Comparison of ENCODE assay signal across 8 cellular contexts in genomic region chr6:138161118-138161433, GRCh38. TPM values are rescaled to one million over a fixed set of nuclear protein-coding genes. Genes with fewer than 3 reads are reported as not detected.
A peak's percentile ranks its signal among the peaks of the same experiment; 100 is the strongest.
DNase-seq lines count a peak whose midpoint lies in the region; ATAC-seq and TF ChIP-seq lines count a peak whose summit lies in the region.

No MANE protein-coding gene starts in this region.

- H3K9me3 Mint-ChIP-seq in activated T-cell treated with anti-CD3 and anti-CD28 coated beads, Interleukin-2, amount 50 U/mL, for 24 hours = no peaks in the 10 kb centered on the region

- no peak overlapping the region for H3K27ac Mint-ChIP-seq in activated T-cell treated with anti-CD3 and anti-CD28 coated beads, Interleukin-2, amount 50 U/mL, for 24 hours

- H3K4me1 ChIP-seq in lower lobe of right lung (peaks cover 18% of the 10 kb centered on the region), tibial artery (peaks cover 0 to 16% (median 9%) of the 10 kb centered on the region in 4 donors)

- intact Hi-C loops in lower lobe of right lung (cut with DNase I) = no loop called here
- intact Hi-C loops in tibial artery (cut with DNase I; ENCODE audit: low total_unique reads) = no loop called here

- peak in 1 of 2 donors; percentile 5 for ATAC-seq in lower lobe of right lung

- peak overlapping the region; percentile 85 for H3K27ac ChIP-seq in lower lobe of right lung
- no peak overlapping the region for H3K27ac ChIP-seq in tibial artery

- no peaks in the 10 kb centered on the region for H3K9me3 ChIP-seq in lower lobe of right lung
- no peaks in the 10 kb centered on the region for H3K9me3 ChIP-seq in tibial artery

- in situ Hi-C loops in astrocyte of the spinal cord (cut with HindIII; ENCODE audit: low sequenced_read_pairs) = no loop called here

- H3K36me3 ChIP-seq in lower lobe of right lung = no peaks in the 10 kb centered on the region
- H3K36me3 ChIP-seq in tibial artery = no peaks in the 10 kb centered on the region

- H3K4me3 ChIP-seq in astrocyte of the spinal cord (ENCODE audit: low read depth, low read length) (peak overlapping the region; percentile 60), lower lobe of right lung (peak overlapping the region; percentile 72), tibial artery (peak overlapping the region; percentile 44 to 57)

- H3K27me3 Mint-ChIP-seq in activated T-cell treated with anti-CD3 and anti-CD28 coated beads, Interleukin-2, amount 50 U/mL, for 24 hours = peaks cover 63% of the 10 kb centered on the region

- H3K36me3 Mint-ChIP-seq in activated T-cell treated with anti-CD3 and anti-CD28 coated beads, Interleukin-2, amount 50 U/mL, for 24 hours (ENCODE audit: low read depth) = no peaks in the 10 kb centered on the region

- DNase-seq in activated T-cell treated with anti-CD3 and anti-CD28 coated beads, Interleukin-2, amount 50 U/mL, for 24 hours = no peak
- DNase-seq in activated T-cell treated with anti-CD3 and anti-CD28 coated beads for 4 hours = no peak
- no peak for DNase-seq in astrocyte of the spinal cord (ENCODE audit: low read depth, low spot score)
- DNase-seq in lower lobe of right lung = no peak
- no peak for DNase-seq in tibial artery
- no peak for DNase-seq in T1000 (lab: John Stamatoyannopoulos, UW)
- no peak for DNase-seq in HCEC 1CT
- DNase-seq in NCI-H510A treated with DMSO at 0.1 percent for 48 hours (lab: John Stamatoyannopoulos, UW) = no peak

- H3K4me1 Mint-ChIP-seq in activated T-cell treated with anti-CD3 and anti-CD28 coated beads, Interleukin-2, amount 50 U/mL, for 24 hours (ENCODE audit: low read depth) = peaks cover 15% of the 10 kb centered on the region

- H3K4me3 Mint-ChIP-seq in activated T-cell treated with anti-CD3 and anti-CD28 coated beads, Interleukin-2, amount 50 U/mL, for 24 hours = peak overlapping the region; percentile 51

- H3K27me3 ChIP-seq in lower lobe of right lung (ENCODE audit: low read depth) (peaks cover 12% of the 10 kb centered on the region), tibial artery (peaks cover 0 to 23% of the 10 kb centered on the region in 2 donors)

- no peak for TF ChIP-seq CTCF in astrocyte of the spinal cord (IDR thresholded peaks at IDR 0.05; ENCODE audit: low read depth, low read length)
- no peak for TF ChIP-seq CTCF in lower lobe of right lung (IDR thresholded peaks at IDR 0.05)
- TF ChIP-seq CTCF in tibial artery (IDR thresholded peaks at IDR 0.05) = no peak

RNA-seq across cellular contexts. Expression of gene ARFGEF3, which starts 0.7 kb away (rescaled TPM):
- total RNA-seq in lower lobe of right lung = 33.8 TPM

RNA-seq across cellular contexts. Expression of gene PERP, which starts 53.9 kb away (rescaled TPM):
- 27.2 TPM for total RNA-seq in lower lobe of right lung

RNA-seq across cellular contexts. Expression of gene PBOV1, which starts 57.2 kb away (rescaled TPM):
- total RNA-seq in lower lobe of right lung = not detected
